In the genomic region with DNA sequence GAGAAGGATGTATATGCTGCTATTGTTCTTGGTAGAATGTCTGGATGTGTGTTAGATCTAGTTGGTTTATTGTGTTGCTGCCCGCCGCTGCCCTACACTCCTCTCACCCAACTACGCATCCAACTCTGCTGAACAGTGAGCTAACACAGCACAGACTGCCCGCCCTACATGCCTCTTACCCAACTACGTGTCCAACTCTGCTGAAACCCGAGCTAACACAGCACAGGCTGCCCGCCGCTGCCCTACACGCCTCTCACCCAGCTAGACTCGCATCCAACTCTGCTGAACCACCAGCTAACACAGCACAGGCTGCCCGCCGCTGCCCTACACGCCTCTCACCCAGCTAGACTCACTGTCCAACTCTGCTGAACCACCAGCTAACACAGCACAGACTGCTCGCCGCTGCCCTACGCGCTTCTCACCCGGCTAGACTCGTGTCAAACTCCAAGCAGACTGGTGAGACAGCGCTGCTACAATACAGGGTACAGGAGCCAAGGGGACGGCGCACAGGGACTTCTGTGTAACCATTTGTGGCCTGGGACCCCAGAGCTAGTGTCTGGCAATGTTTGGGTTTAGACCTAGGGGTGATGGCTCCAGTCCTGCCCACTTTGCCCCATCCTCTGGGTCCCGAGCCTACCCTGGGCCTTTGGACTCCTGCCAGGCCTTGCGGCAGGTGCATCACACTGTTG, we compare ENCODE assay signal across 22 cellular contexts. TPM values are rescaled to one million over a fixed set of nuclear protein-coding genes. Genes with fewer than 3 reads are reported as not detected.
DNase-seq lines count a peak whose midpoint lies in the region; ATAC-seq lines count a peak whose summit lies in the region.
"Had no signal": no experiment of that assay in that cellular context is flagged by ENCODE, and none has a peak within 500 bp of the region (broad histone marks: within the 10 kb centered on the region; RNA-seq: fewer than 3 reads in every experiment).

No MANE protein-coding gene starts in this region.

- no peak overlapping the region for H3K27ac ChIP-seq in neuronal stem cell (replicated peaks; ENCODE audit: low read length)
- H3K27ac ChIP-seq: ascending aorta, neutrophil, suprapubic skin, VCaP had no signal

- H3K9ac ChIP-seq in neuronal stem cell (ENCODE audit: low read depth, low read length, poor library complexity): no peak overlapping the region

- H3K18ac ChIP-seq in neuronal stem cell (ENCODE audit: low read length): no peak overlapping the region

- no peak overlapping the region for H3K4ac ChIP-seq in neuronal stem cell (ENCODE audit: low read length)

- H3K4me2 ChIP-seq in neuronal stem cell (ENCODE audit: insufficient read depth, low read length, poor library complexity, severe bottlenecking): no peak overlapping the region
- H3K4me2 ChIP-seq: smooth muscle cell had no signal

- no peaks in the 10 kb centered on the region for H3K79me1 ChIP-seq in neuronal stem cell (ENCODE audit: low read depth, low read length)

- WGBS in neuronal stem cell (ENCODE audit: extremely low coverage in 2 of 2, insufficient read length in 2 of 2, insufficient replicate concordance in 1 of 2), 2 donors: no CpG with 5 or more reads among the region's 24 CpGs

- peaks cover 9% of the 10 kb centered on the region for H3K9me3 Mint-ChIP-seq in activated CD4-positive, alpha-beta T cell treated with anti-CD3 and anti-CD28 coated beads, Interleukin-2, amount 10 ng/mL, durations not matched to agents 24 days and 14 days
- H3K9me3 Mint-ChIP-seq in activated CD4-positive, alpha-beta T cell treated with anti-CD3 and anti-CD28 coated beads for 36 hours (ENCODE audit: low read depth): peaks cover 8% of the 10 kb centered on the region
- H3K9me3 Mint-ChIP-seq in activated naive CD8-positive, alpha-beta T cell treated with anti-CD3 and anti-CD28 coated beads for 36 hours: peaks cover 13% of the 10 kb centered on the region
- H3K9me3 Mint-ChIP-seq: CD8-positive, alpha-beta T cell had no signal

- peak; percentile 52 for DNase-seq in activated CD4-positive, alpha-beta T cell treated with anti-CD3 and anti-CD28 coated beads, Interleukin-2, amount 10 ng/mL, durations not matched to agents 24 days and 14 days
- no peak for DNase-seq in activated CD4-positive, alpha-beta T cell treated with anti-CD3 and anti-CD28 coated beads for 36 hours
- DNase-seq in COLO668 (lab: John Stamatoyannopoulos, UW; ENCODE audit: unreplicated experiment) (peak; percentile 43), neuronal stem cell (ENCODE audit: low spot score) (no peak), amygdala (lab: John Stamatoyannopoulos, UW) (no peak)
- DNase-seq in activated naive CD8-positive, alpha-beta T cell treated with anti-CD3 and anti-CD28 coated beads for 36 hours: no peak
- DNase-seq: activated effector memory CD4-positive, alpha-beta T cell treated with Interleukin-2 at 50 U/mL for 16 hours; CD8-positive, alpha-beta T cell; endodermal cell; glutamatergic neuron; midbrain; NCI-H1105; NCI-H2081; OCI-M1; Right ventricle myocardium superior had no signal

- no peak overlapping the region for H2AK5ac ChIP-seq in neuronal stem cell (ENCODE audit: low read depth, low read length)

- H3K27ac Mint-ChIP-seq in activated CD4-positive, alpha-beta T cell treated with anti-CD3 and anti-CD28 coated beads, Interleukin-2, amount 10 ng/mL, durations not matched to agents 24 days and 14 days: peak overlapping the region; percentile 21
- no peak overlapping the region for H3K27ac Mint-ChIP-seq in activated CD4-positive, alpha-beta T cell treated with anti-CD3 and anti-CD28 coated beads for 36 hours
- peak overlapping the region; percentile 30 for H3K27ac Mint-ChIP-seq in activated naive CD8-positive, alpha-beta T cell treated with anti-CD3 and anti-CD28 coated beads for 36 hours
- H3K27ac Mint-ChIP-seq: CD8-positive, alpha-beta T cell; endodermal cell had no signal

- ATAC-seq in activated CD4-positive, alpha-beta T cell treated with anti-CD3 and anti-CD28 coated beads for 36 hours: no peak
- ATAC-seq in GM18873 (IDR thresholded peaks at IDR 0.05; ENCODE audit: low FRiP score, unreplicated experiment) (no peak), HG02840 (IDR thresholded peaks at IDR 0.05; ENCODE audit: low FRiP score, unreplicated experiment) (no peak)
- ATAC-seq: CD8-positive, alpha-beta T cell had no signal

- H3K27me3 Mint-ChIP-seq in activated CD4-positive, alpha-beta T cell treated with anti-CD3 and anti-CD28 coated beads, Interleukin-2, amount 10 ng/mL, durations not matched to agents 24 days and 14 days: no peaks in the 10 kb centered on the region
- H3K27me3 Mint-ChIP-seq in activated CD4-positive, alpha-beta T cell treated with anti-CD3 and anti-CD28 coated beads for 36 hours: no peaks in the 10 kb centered on the region
- H3K27me3 Mint-ChIP-seq in activated naive CD8-positive, alpha-beta T cell treated with anti-CD3 and anti-CD28 coated beads for 36 hours: no peaks in the 10 kb centered on the region

- no peak overlapping the region for H3K4me3 Mint-ChIP-seq in activated CD4-positive, alpha-beta T cell treated with anti-CD3 and anti-CD28 coated beads, Interleukin-2, amount 10 ng/mL, durations not matched to agents 24 days and 14 days
- H3K4me3 Mint-ChIP-seq in activated CD4-positive, alpha-beta T cell treated with anti-CD3 and anti-CD28 coated beads for 36 hours: no peak overlapping the region
- no peak overlapping the region for H3K4me3 Mint-ChIP-seq in activated naive CD8-positive, alpha-beta T cell treated with anti-CD3 and anti-CD28 coated beads for 36 hours
- H3K4me3 Mint-ChIP-seq: CD8-positive, alpha-beta T cell; endodermal cell had no signal

- H2AFZ ChIP-seq in neuronal stem cell (ENCODE audit: low read length): no peak overlapping the region

- H3K4me3 ChIP-seq in neuronal stem cell (ENCODE audit: low read length in 2 of 2): peak overlapping the region in 1 of 2 donors; percentile 51
- H3K4me3 ChIP-seq: ascending aorta, smooth muscle cell, suprapubic skin had no signal

- no peaks in the 10 kb centered on the region for H3K36me3 ChIP-seq in neuronal stem cell (replicated peaks in 1 of 2; ENCODE audit: control insufficient read depth in 2 of 2, insufficient read depth in 2 of 2, low read length in 2 of 2)
- H3K36me3 ChIP-seq: ascending aorta, neutrophil, suprapubic skin had no signal

- peak overlapping the region; percentile 52 for H2BK120ac ChIP-seq in neuronal stem cell (ENCODE audit: low read depth, low read length)

- no peak overlapping the region for H2BK12ac ChIP-seq in neuronal stem cell (ENCODE audit: low read length)

- no peaks in the 10 kb centered on the region for H3K27me3 ChIP-seq in neuronal stem cell (ENCODE audit: control insufficient read depth in 3 of 3, insufficient read depth in 3 of 3, low read depth in 1 of 3, low read length in 3 of 3)
- H3K27me3 ChIP-seq: ascending aorta, suprapubic skin had no signal

- no peak overlapping the region for H4K91ac ChIP-seq in neuronal stem cell (ENCODE audit: low read depth, low read length, poor library complexity)

- H3K23ac ChIP-seq in neuronal stem cell (ENCODE audit: low read depth, low read length, poor library complexity): peak overlapping the region; percentile 48

- H3K14ac ChIP-seq in neuronal stem cell (ENCODE audit: low read length): no peak overlapping the region

- no peak overlapping the region for H2BK15ac ChIP-seq in neuronal stem cell (ENCODE audit: low read length)

- H4K8ac ChIP-seq in neuronal stem cell (ENCODE audit: low read depth, low read length): no peak overlapping the region

- peak overlapping the region; percentile 59 for H2BK5ac ChIP-seq in neuronal stem cell (ENCODE audit: low read length)

- CTCF ChIA-PET in activated CD4-positive, alpha-beta T cell treated with anti-CD3 and anti-CD28 coated beads for 36 hours (lab: Charles Lee): interaction anchor here (0.7 to 1.0 kb wide), 2 partner anchors 8 to 880 kb away, joined by 3 to 4 read pairs; no protein-coding TSS in a partner anchor

- POLR2A ChIA-PET in activated CD4-positive, alpha-beta T cell treated with anti-CD3 and anti-CD28 coated beads for 36 hours (lab: Charles Lee): no interaction called here

- no peaks in the 10 kb centered on the region for H3K4me1 ChIP-seq in neuronal stem cell (ENCODE audit: control insufficient read depth in 2 of 2, insufficient read depth in 1 of 2, low read depth in 1 of 2, low read length in 2 of 2)
- H3K4me1 ChIP-seq: ascending aorta, suprapubic skin had no signal

- intact Hi-C loops in activated CD4-positive, alpha-beta T cell treated with anti-CD3 and anti-CD28 coated beads, Interleukin-2, amount 10 ng/mL, durations not matched to agents 24 days and 14 days (cut with micrococcal nuclease): no loop called here
- intact Hi-C loops in activated CD4-positive, alpha-beta T cell treated with anti-CD3 and anti-CD28 coated beads for 36 hours (cut with DNase I, micrococcal nuclease): no loop called here

- peaks cover 14% of the 10 kb centered on the region for H3K36me3 Mint-ChIP-seq in activated CD4-positive, alpha-beta T cell treated with anti-CD3 and anti-CD28 coated beads, Interleukin-2, amount 10 ng/mL, durations not matched to agents 24 days and 14 days (ENCODE audit: low read depth)
- H3K36me3 Mint-ChIP-seq in activated CD4-positive, alpha-beta T cell treated with anti-CD3 and anti-CD28 coated beads for 36 hours (ENCODE audit: low read depth): peaks cover 2% of the 10 kb centered on the region
- H3K36me3 Mint-ChIP-seq in activated naive CD8-positive, alpha-beta T cell treated with anti-CD3 and anti-CD28 coated beads for 36 hours: peaks cover 16% of the 10 kb centered on the region
- H3K36me3 Mint-ChIP-seq: CD8-positive, alpha-beta T cell had no signal

- H3K4me1 Mint-ChIP-seq in activated CD4-positive, alpha-beta T cell treated with anti-CD3 and anti-CD28 coated beads, Interleukin-2, amount 10 ng/mL, durations not matched to agents 24 days and 14 days: peaks cover 13% of the 10 kb centered on the region
- H3K4me1 Mint-ChIP-seq in activated CD4-positive, alpha-beta T cell treated with anti-CD3 and anti-CD28 coated beads for 36 hours: peaks cover 28% of the 10 kb centered on the region
- peaks cover 26% of the 10 kb centered on the region for H3K4me1 Mint-ChIP-seq in activated naive CD8-positive, alpha-beta T cell treated with anti-CD3 and anti-CD28 coated beads for 36 hours
- H3K4me1 Mint-ChIP-seq: endodermal cell had no signal

- H3K9me3 ChIP-seq in neuronal stem cell (replicated peaks in 1 of 2; ENCODE audit: control insufficient read depth in 2 of 2, insufficient read depth in 1 of 2, low read depth in 1 of 2, low read length in 2 of 2): peaks cover 8 to 12% of the 10 kb centered on the region in 2 donors
- H3K9me3 ChIP-seq: neutrophil, suprapubic skin had no signal

RNA-seq across cellular contexts. Expression of a gene that starts 11.6 kb away (rescaled TPM):
- total RNA-seq in activated CD4-positive, alpha-beta T cell treated with anti-CD3 and anti-CD28 coated beads, Interleukin-2, amount 10 ng/mL, durations not matched to agents 24 days and 14 days: 190 and 200 TPM in 2 replicates
- total RNA-seq in activated CD4-positive, alpha-beta T cell treated with anti-CD3 and anti-CD28 coated beads for 36 hours: 100 to 1,000 TPM; 152 to 177 TPM
- total RNA-seq in activated naive CD8-positive, alpha-beta T cell treated with anti-CD3 and anti-CD28 coated beads for 36 hours: 100 to 1,000 TPM; 135 to 141 TPM
- 151 TPM for polyA plus RNA-seq in neuronal stem cell (2013, experiment 1 of 2)
- 149 TPM for polyA plus RNA-seq in neuronal stem cell (2013, experiment 2 of 2)

RNA-seq across cellular contexts. Expression of a gene that starts 29.1 kb away (rescaled TPM):
- 61.3 and 62.6 TPM in 2 replicates for total RNA-seq in activated CD4-positive, alpha-beta T cell treated with anti-CD3 and anti-CD28 coated beads, Interleukin-2, amount 10 ng/mL, durations not matched to agents 24 days and 14 days
- 10 to 100 TPM; 38.9 to 40.4 TPM for total RNA-seq in activated CD4-positive, alpha-beta T cell treated with anti-CD3 and anti-CD28 coated beads for 36 hours
- total RNA-seq in activated naive CD8-positive, alpha-beta T cell treated with anti-CD3 and anti-CD28 coated beads for 36 hours: 10 to 100 TPM; 51.3 to 53.2 TPM
- 38.4 TPM for polyA plus RNA-seq in neuronal stem cell (2013, experiment 1 of 2)
- polyA plus RNA-seq in neuronal stem cell (2013, experiment 2 of 2): 37.0 TPM

Comparison
In these comparisons a context has a peak if more than half of its experiments do, and no peak if none do; other contexts are left out.
1. DNase-seq: peak in activated CD4-positive, alpha-beta T cell treated with anti-CD3 and anti-CD28 coated beads, Interleukin-2, amount 10 ng/mL, durations not matched to agents 24 days and 14 days (single experiment) and COLO668 (single experiment); none in activated CD4-positive, alpha-beta T cell treated with anti-CD3 and anti-CD28 coated beads for 36 hours (single experiment), activated naive CD8-positive, alpha-beta T cell treated with anti-CD3 and anti-CD28 coated beads for 36 hours (single experiment), neuronal stem cell (single experiment) and amygdala (0 of 56).